ENCODE assay signal across 2 cellular contexts in the genomic region with DNA sequence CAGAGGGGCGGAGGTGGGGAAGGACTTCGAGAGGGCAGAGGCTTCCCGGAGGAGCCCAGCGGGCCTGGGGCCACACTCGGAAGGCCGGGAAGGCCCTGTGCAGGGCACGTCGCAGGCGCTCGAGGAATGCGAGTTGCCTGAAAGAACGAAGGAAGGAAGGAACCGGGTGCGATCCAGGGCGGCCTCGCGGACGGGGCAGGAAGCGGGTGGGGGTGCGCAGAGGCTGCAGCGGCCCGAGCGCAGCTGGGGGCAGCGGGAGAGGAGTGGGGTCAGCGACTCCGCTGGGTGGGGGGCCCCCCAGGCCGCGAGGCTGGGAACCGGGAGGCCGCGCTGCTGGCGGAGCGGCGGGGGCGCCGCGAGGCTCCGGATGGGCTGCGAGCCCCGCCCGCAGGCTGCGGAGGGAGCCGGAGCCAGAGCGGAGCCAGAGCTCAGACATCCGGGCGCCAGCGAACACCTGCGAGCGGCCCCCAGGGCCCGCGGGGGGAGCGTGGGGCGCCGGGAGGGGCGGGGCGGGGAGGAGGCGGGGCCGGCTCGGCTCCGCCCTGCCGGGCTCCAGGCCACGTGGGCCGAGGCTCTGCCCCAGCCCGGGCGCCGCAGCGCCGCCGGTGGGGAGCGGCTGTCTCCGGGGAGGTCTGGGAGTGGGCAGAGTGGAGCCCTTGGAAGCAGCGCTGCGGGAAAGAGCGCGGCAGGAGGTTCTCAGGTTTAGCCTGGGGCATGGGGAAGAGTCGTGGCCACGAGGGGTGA.
TF ChIP-seq lines count a peak whose summit lies in the region.

No MANE protein-coding gene starts in this region.

TF ChIP-seq in PFSK-1, 5 proteins besides CTCF, POLR2A, EP300 and RAD21:
- TF ChIP-seq, protein P1, sequence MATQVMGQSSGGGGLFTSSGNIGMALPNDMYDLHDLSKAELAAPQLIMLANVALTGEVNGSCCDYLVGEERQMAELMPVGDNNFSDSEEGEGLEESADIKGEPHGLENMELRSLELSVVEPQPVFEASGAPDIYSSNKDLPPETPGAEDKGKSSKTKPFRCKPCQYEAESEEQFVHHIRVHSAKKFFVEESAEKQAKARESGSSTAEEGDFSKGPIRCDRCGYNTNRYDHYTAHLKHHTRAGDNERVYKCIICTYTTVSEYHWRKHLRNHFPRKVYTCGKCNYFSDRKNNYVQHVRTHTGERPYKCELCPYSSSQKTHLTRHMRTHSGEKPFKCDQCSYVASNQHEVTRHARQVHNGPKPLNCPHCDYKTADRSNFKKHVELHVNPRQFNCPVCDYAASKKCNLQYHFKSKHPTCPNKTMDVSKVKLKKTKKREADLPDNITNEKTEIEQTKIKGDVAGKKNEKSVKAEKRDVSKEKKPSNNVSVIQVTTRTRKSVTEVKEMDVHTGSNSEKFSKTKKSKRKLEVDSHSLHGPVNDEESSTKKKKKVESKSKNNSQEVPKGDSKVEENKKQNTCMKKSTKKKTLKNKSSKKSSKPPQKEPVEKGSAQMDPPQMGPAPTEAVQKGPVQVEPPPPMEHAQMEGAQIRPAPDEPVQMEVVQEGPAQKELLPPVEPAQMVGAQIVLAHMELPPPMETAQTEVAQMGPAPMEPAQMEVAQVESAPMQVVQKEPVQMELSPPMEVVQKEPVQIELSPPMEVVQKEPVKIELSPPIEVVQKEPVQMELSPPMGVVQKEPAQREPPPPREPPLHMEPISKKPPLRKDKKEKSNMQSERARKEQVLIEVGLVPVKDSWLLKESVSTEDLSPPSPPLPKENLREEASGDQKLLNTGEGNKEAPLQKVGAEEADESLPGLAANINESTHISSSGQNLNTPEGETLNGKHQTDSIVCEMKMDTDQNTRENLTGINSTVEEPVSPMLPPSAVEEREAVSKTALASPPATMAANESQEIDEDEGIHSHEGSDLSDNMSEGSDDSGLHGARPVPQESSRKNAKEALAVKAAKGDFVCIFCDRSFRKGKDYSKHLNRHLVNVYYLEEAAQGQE (IDR thresholded peaks at IDR 0.05; ENCODE audit: insufficient read depth in 1 of 2, low read depth in 2 of 2, low read length in 2 of 2) = 0 out of 4 replicates have a peak, but pooled peaks of 1 of the 2 experiments have one; percentile 38
- TF ChIP-seq POLR2AphosphoS5 (IDR thresholded peaks at IDR 0.05; ENCODE audit: low read depth, low read length) = peak; percentile 71
- TF ChIP-seq TAF1 (IDR thresholded peaks at IDR 0.05; ENCODE audit: borderline replicate concordance, insufficient read depth, low read length) = peak; percentile 26; the same call in 1 of the 2 replicates
- peak; percentile 53; the same call in 1 of the 2 replicates for TF ChIP-seq SIN3A (IDR thresholded peaks at IDR 0.05; ENCODE audit: borderline replicate concordance, insufficient read depth, low read length)
- no peak for TF ChIP-seq FOXP2 (optimal IDR thresholded peaks at IDR 0.05; ENCODE audit: borderline replicate concordance, extremely low read depth, extremely low read length, insufficient read depth)

TF ChIP-seq in neural cell, 6 proteins besides CTCF, POLR2A, EP300 and RAD21 (continued from another document):
- TF ChIP-seq, protein P1 (IDR thresholded peaks at IDR 0.05; ENCODE audit: borderline replicate concordance) = no peak
